In the genomic region with DNA sequence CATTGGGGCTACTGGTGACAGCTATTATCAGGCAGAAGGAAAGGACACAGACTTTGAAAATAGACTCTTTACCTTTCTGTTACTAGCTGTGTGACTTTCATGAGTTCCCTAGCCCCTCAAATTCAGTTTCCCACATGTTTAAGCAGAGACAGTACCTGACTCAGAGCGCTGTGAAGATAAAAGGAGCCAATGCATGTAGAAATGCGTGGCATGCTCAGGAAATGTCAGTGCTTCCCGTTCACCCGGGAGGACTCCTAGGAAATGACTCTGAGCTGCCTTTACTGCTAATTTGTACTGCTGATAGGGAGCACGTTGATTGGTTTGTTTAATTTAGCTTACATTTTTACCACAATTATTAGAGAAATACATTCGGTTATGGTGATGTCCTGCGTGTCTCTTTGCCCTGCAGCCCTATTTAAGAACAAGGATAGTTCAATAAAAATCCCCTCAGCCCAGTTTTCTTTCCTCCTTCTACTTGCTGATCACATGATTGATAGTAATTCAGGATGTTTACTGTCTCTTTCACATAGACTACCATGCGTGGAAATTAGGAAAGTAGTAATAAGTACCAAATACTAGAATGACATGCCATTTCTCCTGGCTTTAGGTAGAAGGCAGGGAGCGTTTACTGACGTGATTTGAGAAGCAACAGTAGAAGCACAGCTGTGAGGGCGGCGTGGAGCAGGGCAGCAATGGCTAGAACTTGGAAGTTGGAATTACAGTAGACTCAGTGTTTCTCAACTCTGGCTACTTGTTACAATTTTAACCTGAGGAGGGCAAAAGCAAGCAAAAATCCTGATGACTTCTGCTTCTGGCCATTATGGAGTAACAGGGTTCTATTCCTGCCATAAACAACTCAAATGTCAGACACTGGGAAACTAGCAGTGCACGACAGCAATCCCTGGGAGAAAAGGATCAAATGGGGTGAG, we compare ENCODE assay signal across 11 cellular contexts. TPM values are rescaled to one million over a fixed set of nuclear protein-coding genes. Genes with fewer than 3 reads are reported as not detected.
DNase-seq lines count a peak whose midpoint lies in the region; ATAC-seq, FAIRE-seq and TF ChIP-seq lines count a peak whose summit lies in the region.
"Had no signal": no experiment of that assay in that cellular context is flagged by ENCODE, and none has a peak within 500 bp of the region (broad histone marks: within the 10 kb centered on the region; RNA-seq: fewer than 3 reads in every experiment).

No MANE protein-coding gene starts in this region.

- H3K9me3 ChIP-seq in HepG2 (ENCODE audit: low read length) (no peaks in the 10 kb centered on the region), upper lobe of right lung (no peaks in the 10 kb centered on the region), HAP-1 (no peaks in the 10 kb centered on the region)

- H3K9ac ChIP-seq in HepG2 (ENCODE audit: insufficient read depth, low read depth, low read length) = no peak overlapping the region

- no peak for DNase-seq in Right ventricle myocardium superior
- no peak for DNase-seq in cardiac septum (ENCODE audit: low spot score)
- no peak for DNase-seq in HepG2 (ENCODE audit: low spot score)
- no peak for DNase-seq in upper lobe of right lung
- DNase-seq in HAP-1 (ENCODE audit: low spot score in 2 of 2) = no peak
- no peak for DNase-seq in HEK293T (ENCODE audit: extremely low spot score)
- DNase-seq in stimulated activated naive CD4-positive, alpha-beta T cell treated with Interleukin-2 at 50 U/mL for 16 hours (lab: John Stamatoyannopoulos, UW) = no peak
- DNase-seq: IMR-90 had no signal

- BruUV-seq in HepG2 (replicated peaks; lab: Mats Ljungman, UMichigan) = no TSS peak

- TF ChIP-seq CTCF in HepG2 (CRISPR knock-in tag; IDR thresholded peaks at IDR 0.05) = no peak
- TF ChIP-seq CTCF in upper lobe of right lung (IDR thresholded peaks at IDR 0.05) = no peak

- no peak overlapping the region for H2AFZ ChIP-seq in HepG2 (ENCODE audit: low read length)

- H3K36me3 ChIP-seq in HepG2 (replicated peaks in 1 of 2; ENCODE audit: control insufficient read depth in 1 of 2, insufficient read depth in 2 of 2, low read length in 2 of 2) = no peaks in the 10 kb centered on the region
- H3K36me3 ChIP-seq in upper lobe of right lung = no peaks in the 10 kb centered on the region
- H3K36me3 ChIP-seq in HAP-1 (replicated peaks) = 0 out of 2 replicates have a peak, but pooled peaks cover 3% of the 10 kb centered on the region

- no peak for TF ChIP-seq POLR2A in HepG2 (IDR thresholded peaks at IDR 0.05; ENCODE audit: insufficient read depth in 1 of 2, low read depth in 2 of 2, low read length in 2 of 2)

- intact Hi-C loops in Right ventricle myocardium superior (cut with DNase I) = no loop called here
- intact Hi-C loops in cardiac septum (cut with DNase I) = no loop called here
- intact Hi-C loops in HepG2 (cut with micrococcal nuclease; ENCODE audit: unreplicated experiment) = no loop called here
- intact Hi-C loops in upper lobe of right lung (cut with DNase I) = no loop called here

- H3K27ac Mint-ChIP-seq in activated T-helper 17 cell treated with anti-CD3 and anti-CD28 coated beads, Interleukin-2, amount 50 U/mL, for 72 hours = peak overlapping the region; percentile 93

- H3K4me3 ChIP-seq in HepG2 (replicated peaks in 1 of 3; ENCODE audit: insufficient read depth in 1 of 3, low read depth in 2 of 3, low read length in 3 of 3) (no peak overlapping the region), upper lobe of right lung (no peak overlapping the region), HAP-1 (no peak overlapping the region)

- no peak overlapping the region for H3K27ac ChIP-seq in HepG2 (ENCODE audit: extremely low read length, insufficient read depth, low read length)
- peak overlapping the region; percentile 67 for H3K27ac ChIP-seq in upper lobe of right lung

- H4K20me1 ChIP-seq in HepG2 (ENCODE audit: insufficient read depth, low read length) = no peaks in the 10 kb centered on the region

- peaks cover 21% of the 10 kb centered on the region for H3K4me1 Mint-ChIP-seq in activated T-helper 17 cell treated with anti-CD3 and anti-CD28 coated beads, Interleukin-2, amount 50 U/mL, for 72 hours

- no peak for FAIRE-seq in HepG2 (lab: Jason Lieb, UNC)

- POLR2A ChIA-PET in HepG2 (lab: Yijun Ruan, JAX) (no interaction called here), HEK293T (lab: Yijun Ruan, JAX) (interaction anchor here (1.6 kb wide), 1 partner anchor 15 kb away, joined by 5 read pairs; the partner anchor contains the start of gene PDIK1L)

- peak overlapping the region; percentile 77 for H3K4me3 Mint-ChIP-seq in activated T-helper 17 cell treated with anti-CD3 and anti-CD28 coated beads, Interleukin-2, amount 50 U/mL, for 72 hours
- H3K4me3 Mint-ChIP-seq: neural crest cell had no signal

- peaks cover 2% of the 10 kb centered on the region for H3K36me3 Mint-ChIP-seq in activated T-helper 17 cell treated with anti-CD3 and anti-CD28 coated beads, Interleukin-2, amount 50 U/mL, for 72 hours (ENCODE audit: low read depth)

- peaks cover 9% of the 10 kb centered on the region; the same call in 1 of the 2 replicates for H3K4me1 ChIP-seq in HepG2 (ENCODE audit: insufficient read depth, low read length)
- H3K4me1 ChIP-seq in upper lobe of right lung = peaks cover 40% of the 10 kb centered on the region
- H3K4me1 ChIP-seq in HAP-1 = peaks cover 9% of the 10 kb centered on the region

- H3K4me2 ChIP-seq in HepG2 (ENCODE audit: low read depth, low read length) = peak overlapping the region; percentile 43; the same call in 1 of the 2 replicates

- no peaks in the 10 kb centered on the region for H3K27me3 Mint-ChIP-seq in activated T-helper 17 cell treated with anti-CD3 and anti-CD28 coated beads, Interleukin-2, amount 50 U/mL, for 72 hours

- H3K27me3 ChIP-seq in HepG2 (ENCODE audit: control insufficient read depth in 1 of 2, insufficient read depth in 2 of 2, low read length in 2 of 2) (no peaks in the 10 kb centered on the region; a peak in 1 of 5 replicates), upper lobe of right lung (no peaks in the 10 kb centered on the region), HAP-1 (ENCODE audit: low read depth) (no peaks in the 10 kb centered on the region)

- no peaks in the 10 kb centered on the region for H3K9me3 Mint-ChIP-seq in activated T-helper 17 cell treated with anti-CD3 and anti-CD28 coated beads, Interleukin-2, amount 50 U/mL, for 72 hours
- H3K9me3 Mint-ChIP-seq: neural crest cell had no signal

- no peaks in the 10 kb centered on the region for H3K79me2 ChIP-seq in HepG2 (ENCODE audit: insufficient read depth, low read length)

- 26% methylated on average over 13 of the region's 13 CpGs for whole genome bisulfite sequencing in HepG2 (ENCODE audit: low lambda C conversion rate)

- in situ Hi-C loops in HepG2 (cut with HindIII; ENCODE audit: extremely low pct_ligation_motif_present, low pct_unique_long_range_greater_than_20kb) = no loop called here
- in situ Hi-C loops in HAP-1 (cut with MboI; ENCODE audit: low sequenced_read_pairs) = no loop called here

- TF ChIP-seq EP300 in HepG2 (IDR thresholded peaks at IDR 0.05; ENCODE audit: low read depth in 2 of 2, low read length in 2 of 2) = no peak
- no peak for TF ChIP-seq EP300 in HepG2 (CRISPR knock-in tag; IDR thresholded peaks at IDR 0.05; ENCODE audit: borderline replicate concordance)

- CTCF ChIA-PET in HepG2 (lab: Yijun Ruan, JAX; ENCODE audit: low intra/inter-chr PET ratio, low total read pairs) = no interaction called here
- CTCF ChIA-PET in HEK293T (lab: Yijun Ruan, JAX) = interaction anchor here (0.6 to 1.4 kb wide), 2 partner anchors 17 to 719 kb away, joined by 4 read pairs; no protein-coding TSS in a partner anchor

- TF ChIP-seq RAD21 in HepG2 (CRISPR knock-in tag; IDR thresholded peaks at IDR 0.05) = no peak

- ATAC-seq in Right ventricle myocardium superior (ENCODE audit: poor library complexity) (peak; percentile 57), HepG2 (peak; percentile 62; the same call in 2 of the 3 replicates), upper lobe of right lung (peak; percentile 41)
- ATAC-seq in activated T-helper 17 cell treated with anti-CD3 and anti-CD28 coated beads, Interleukin-2, amount 50 U/mL, for 72 hours (replicated peaks) = peak; percentile 13

RNA-seq across cellular contexts. Expression of gene PDIK1L, which starts 15.9 kb away (rescaled TPM):
- total RNA-seq in Right ventricle myocardium superior = 4.0 TPM
- total RNA-seq in cardiac septum = 3.5 TPM
- total RNA-seq in activated T-helper 17 cell treated with anti-CD3 and anti-CD28 coated beads, Interleukin-2, amount 50 U/mL, for 72 hours = 10 to 100 TPM; 11.2 to 12.3 TPM
- 4.6 and 5.8 TPM in 2 replicates for total RNA-seq in HepG2 (2016; rRNA removed; fragmentation: Illumina TruSeq; extraction: Trizol)
- 0.51 and 0.53 TPM in 2 replicates for total RNA-seq in HepG2 (2016; cell fraction: cytosol; rRNA removed; fragmentation: Illumina TruSeq; extraction: Trizol; ENCODE audit: low read depth)
- total RNA-seq in HepG2 (2016; cell fraction: insoluble cytoplasmic fraction; rRNA removed; fragmentation: Illumina TruSeq; extraction: Trizol) = 4.4 and 6.6 TPM in 2 replicates
- 2.5 and 2.9 TPM in 2 replicates for total RNA-seq in HepG2 (2016; cell fraction: membrane; rRNA removed; fragmentation: Illumina TruSeq; extraction: Trizol)
- 3.9 and 4.1 TPM in 2 replicates for total RNA-seq in HepG2 (2016; cell fraction: nucleus; rRNA removed; fragmentation: Illumina TruSeq; extraction: Trizol)
- 1.2 and 1.9 TPM in 2 replicates for polyA plus RNA-seq in HepG2 (2011; rRNA removed)
- 0.83 and 1.0 TPM in 2 replicates for polyA plus RNA-seq in HepG2 (2011; cell fraction: cytosol; rRNA removed)
- 1.3 and 1.5 TPM in 2 replicates for polyA plus RNA-seq in HepG2 (2011; cell fraction: nucleus; rRNA removed)
- polyA plus RNA-seq in HepG2 (2012) = 1.7 and 2.7 TPM in 2 replicates
- 0.14 and 0.24 TPM in 2 replicates for polyA plus RNA-seq in HepG2 (2016; cell fraction: cytosol; fragmentation: Illumina TruSeq; extraction: Trizol; ENCODE audit: low read depth)
- polyA plus RNA-seq in HepG2 (2016; cell fraction: insoluble cytoplasmic fraction; fragmentation: Illumina TruSeq; extraction: Trizol; ENCODE audit: low read depth) = 3.9 and 4.2 TPM in 2 replicates
- 0.95 and 0.99 TPM in 2 replicates for polyA plus RNA-seq in HepG2 (2016; cell fraction: membrane; fragmentation: Illumina TruSeq; extraction: Trizol; ENCODE audit: low read depth)
- 5.3 and 5.7 TPM in 2 replicates for polyA plus RNA-seq in HepG2 (2016; cell fraction: nucleus; fragmentation: Illumina TruSeq; extraction: Trizol; ENCODE audit: insufficient read depth, low read depth)
- polyA minus RNA-seq in HepG2 (2011; rRNA and poly(A)+ RNA removed; ENCODE audit: low replicate concordance) = 0.96 and 5.8 TPM in 2 replicates
- polyA minus RNA-seq in HepG2 (2011; cell fraction: cytosol; rRNA and poly(A)+ RNA removed) = 1.9 and 2.7 TPM in 2 replicates
- polyA minus RNA-seq in HepG2 (2011; cell fraction: nucleus; rRNA and poly(A)+ RNA removed) = 4.1 and 5.1 TPM in 2 replicates
- total RNA-seq in upper lobe of right lung = 11.4 TPM

RNA-seq across cellular contexts. Expression of gene FAM110D, which starts 31.4 kb away (rescaled TPM):
- total RNA-seq in Right ventricle myocardium superior (4.0 TPM), cardiac septum (3.8 TPM), HepG2 (2016; rRNA removed; fragmentation: Illumina TruSeq; extraction: Trizol) (not detected in 2 replicates), upper lobe of right lung (6.9 TPM)
- not detected for total RNA-seq in activated T-helper 17 cell treated with anti-CD3 and anti-CD28 coated beads, Interleukin-2, amount 50 U/mL, for 72 hours
- total RNA-seq in HepG2 (2016; cell fraction: cytosol; rRNA removed; fragmentation: Illumina TruSeq; extraction: Trizol; ENCODE audit: low read depth) = not detected in 2 replicates
- total RNA-seq in HepG2 (2016; cell fraction: insoluble cytoplasmic fraction; rRNA removed; fragmentation: Illumina TruSeq; extraction: Trizol) = not detected in 2 replicates
- total RNA-seq in HepG2 (2016; cell fraction: membrane; rRNA removed; fragmentation: Illumina TruSeq; extraction: Trizol) = not detected in 2 replicates
- not detected in 2 replicates for total RNA-seq in HepG2 (2016; cell fraction: nucleus; rRNA removed; fragmentation: Illumina TruSeq; extraction: Trizol)
- polyA plus RNA-seq in HepG2 (2011; rRNA removed) = not detected in 2 replicates
- polyA plus RNA-seq in HepG2 (2011; cell fraction: cytosol; rRNA removed) = not detected in 2 replicates
- not detected in 2 replicates for polyA plus RNA-seq in HepG2 (2011; cell fraction: nucleus; rRNA removed)
- polyA plus RNA-seq in HepG2 (2012) = not detected in 2 replicates
- not detected in 2 replicates for polyA plus RNA-seq in HepG2 (2016; cell fraction: cytosol; fragmentation: Illumina TruSeq; extraction: Trizol; ENCODE audit: low read depth)
- not detected in 2 replicates for polyA plus RNA-seq in HepG2 (2016; cell fraction: insoluble cytoplasmic fraction; fragmentation: Illumina TruSeq; extraction: Trizol; ENCODE audit: low read depth)
- polyA plus RNA-seq in HepG2 (2016; cell fraction: membrane; fragmentation: Illumina TruSeq; extraction: Trizol; ENCODE audit: low read depth) = not detected in 2 replicates
- polyA plus RNA-seq in HepG2 (2016; cell fraction: nucleus; fragmentation: Illumina TruSeq; extraction: Trizol; ENCODE audit: insufficient read depth, low read depth) = not detected in 2 replicates
- polyA minus RNA-seq in HepG2 (2011; rRNA and poly(A)+ RNA removed; ENCODE audit: low replicate concordance) = 0.07 TPM in 1 of 2 replicates, not detected in the other
- polyA minus RNA-seq in HepG2 (2011; cell fraction: cytosol; rRNA and poly(A)+ RNA removed) = not detected in 2 replicates
- polyA minus RNA-seq in HepG2 (2011; cell fraction: nucleus; rRNA and poly(A)+ RNA removed) = 0.13 and 0.25 TPM in 2 replicates
- total RNA-seq: IMR-90 had no signal
- polyA plus RNA-seq: IMR-90 had no signal

RNA-seq across cellular contexts. Expression of gene C1orf232, which starts 41.3 kb away (rescaled TPM):
- total RNA-seq in Right ventricle myocardium superior (not detected), cardiac septum (not detected), HepG2 (2016; rRNA removed; fragmentation: Illumina TruSeq; extraction: Trizol) (not detected in 2 replicates), upper lobe of right lung (not detected)
- not detected for total RNA-seq in activated T-helper 17 cell treated with anti-CD3 and anti-CD28 coated beads, Interleukin-2, amount 50 U/mL, for 72 hours
- not detected in 2 replicates for total RNA-seq in HepG2 (2016; cell fraction: cytosol; rRNA removed; fragmentation: Illumina TruSeq; extraction: Trizol; ENCODE audit: low read depth)
- not detected in 2 replicates for total RNA-seq in HepG2 (2016; cell fraction: insoluble cytoplasmic fraction; rRNA removed; fragmentation: Illumina TruSeq; extraction: Trizol)
- total RNA-seq in HepG2 (2016; cell fraction: membrane; rRNA removed; fragmentation: Illumina TruSeq; extraction: Trizol) = not detected in 2 replicates
- total RNA-seq in HepG2 (2016; cell fraction: nucleus; rRNA removed; fragmentation: Illumina TruSeq; extraction: Trizol) = not detected in 2 replicates
- not detected in 2 replicates for polyA plus RNA-seq in HepG2 (2011; rRNA removed)
- polyA plus RNA-seq in HepG2 (2011; cell fraction: cytosol; rRNA removed) = not detected in 2 replicates
- polyA plus RNA-seq in HepG2 (2011; cell fraction: nucleus; rRNA removed) = not detected in 2 replicates
- polyA plus RNA-seq in HepG2 (2012) = not detected in 2 replicates
- polyA plus RNA-seq in HepG2 (2016; cell fraction: cytosol; fragmentation: Illumina TruSeq; extraction: Trizol; ENCODE audit: low read depth) = not detected in 2 replicates
- not detected in 2 replicates for polyA plus RNA-seq in HepG2 (2016; cell fraction: insoluble cytoplasmic fraction; fragmentation: Illumina TruSeq; extraction: Trizol; ENCODE audit: low read depth)
- polyA plus RNA-seq in HepG2 (2016; cell fraction: membrane; fragmentation: Illumina TruSeq; extraction: Trizol; ENCODE audit: low read depth) = not detected in 2 replicates
- not detected in 2 replicates for polyA plus RNA-seq in HepG2 (2016; cell fraction: nucleus; fragmentation: Illumina TruSeq; extraction: Trizol; ENCODE audit: insufficient read depth, low read depth)
- not detected in 2 replicates for polyA minus RNA-seq in HepG2 (2011; rRNA and poly(A)+ RNA removed; ENCODE audit: low replicate concordance)
- polyA minus RNA-seq in HepG2 (2011; cell fraction: cytosol; rRNA and poly(A)+ RNA removed) = not detected in 2 replicates
- polyA minus RNA-seq in HepG2 (2011; cell fraction: nucleus; rRNA and poly(A)+ RNA removed) = not detected in 2 replicates
- total RNA-seq: fibroblast of villous mesenchyme, IMR-90, neural crest cell had no signal
- polyA plus RNA-seq: IMR-90 had no signal

RNA-seq across cellular contexts. Expression of gene ZNF593, which starts 42.2 kb away (rescaled TPM):
- total RNA-seq in Right ventricle myocardium superior (14.1 TPM), cardiac septum (23.2 TPM), HepG2 (2016; rRNA removed; fragmentation: Illumina TruSeq; extraction: Trizol) (55.8 and 59.3 TPM in 2 replicates), upper lobe of right lung (22.6 TPM)
- total RNA-seq in activated T-helper 17 cell treated with anti-CD3 and anti-CD28 coated beads, Interleukin-2, amount 50 U/mL, for 72 hours = 10 to 100 TPM; 20.4 to 52.4 TPM
- 52.2 and 57.2 TPM in 2 replicates for total RNA-seq in HepG2 (2016; cell fraction: cytosol; rRNA removed; fragmentation: Illumina TruSeq; extraction: Trizol; ENCODE audit: low read depth)
- total RNA-seq in HepG2 (2016; cell fraction: insoluble cytoplasmic fraction; rRNA removed; fragmentation: Illumina TruSeq; extraction: Trizol) = 56.8 and 58.5 TPM in 2 replicates
- 56.1 and 57.7 TPM in 2 replicates for total RNA-seq in HepG2 (2016; cell fraction: membrane; rRNA removed; fragmentation: Illumina TruSeq; extraction: Trizol)
- total RNA-seq in HepG2 (2016; cell fraction: nucleus; rRNA removed; fragmentation: Illumina TruSeq; extraction: Trizol) = 17.8 and 21.4 TPM in 2 replicates
- polyA plus RNA-seq in HepG2 (2011; rRNA removed) = 37.3 and 43.0 TPM in 2 replicates
- 48.9 and 77.5 TPM in 2 replicates for polyA plus RNA-seq in HepG2 (2011; cell fraction: cytosol; rRNA removed)
- 42.4 and 44.7 TPM in 2 replicates for polyA plus RNA-seq in HepG2 (2011; cell fraction: nucleus; rRNA removed)
- polyA plus RNA-seq in HepG2 (2012) = 23.3 and 41.2 TPM in 2 replicates
- 60.3 and 61.5 TPM in 2 replicates for polyA plus RNA-seq in HepG2 (2016; cell fraction: cytosol; fragmentation: Illumina TruSeq; extraction: Trizol; ENCODE audit: low read depth)
- 63.8 and 68.9 TPM in 2 replicates for polyA plus RNA-seq in HepG2 (2016; cell fraction: insoluble cytoplasmic fraction; fragmentation: Illumina TruSeq; extraction: Trizol; ENCODE audit: low read depth)
- polyA plus RNA-seq in HepG2 (2016; cell fraction: membrane; fragmentation: Illumina TruSeq; extraction: Trizol; ENCODE audit: low read depth) = 57.3 and 58.6 TPM in 2 replicates
- 41.8 and 47.8 TPM in 2 replicates for polyA plus RNA-seq in HepG2 (2016; cell fraction: nucleus; fragmentation: Illumina TruSeq; extraction: Trizol; ENCODE audit: insufficient read depth, low read depth)
- 17.7 and 18.6 TPM in 2 replicates for polyA minus RNA-seq in HepG2 (2011; rRNA and poly(A)+ RNA removed; ENCODE audit: low replicate concordance)
- 12.2 and 17.8 TPM in 2 replicates for polyA minus RNA-seq in HepG2 (2011; cell fraction: cytosol; rRNA and poly(A)+ RNA removed)
- polyA minus RNA-seq in HepG2 (2011; cell fraction: nucleus; rRNA and poly(A)+ RNA removed) = 8.8 and 10.2 TPM in 2 replicates

RNA-seq across cellular contexts. Expression of gene ZNF593OS, which starts 44.1 kb away (rescaled TPM):
- not detected for total RNA-seq in Right ventricle myocardium superior
- not detected for total RNA-seq in cardiac septum
- total RNA-seq in activated T-helper 17 cell treated with anti-CD3 and anti-CD28 coated beads, Interleukin-2, amount 50 U/mL, for 72 hours = not detected
- not detected in 2 replicates for total RNA-seq in HepG2 (2016; rRNA removed; fragmentation: Illumina TruSeq; extraction: Trizol)
- not detected in 2 replicates for total RNA-seq in HepG2 (2016; cell fraction: cytosol; rRNA removed; fragmentation: Illumina TruSeq; extraction: Trizol; ENCODE audit: low read depth)
- not detected in 2 replicates for total RNA-seq in HepG2 (2016; cell fraction: insoluble cytoplasmic fraction; rRNA removed; fragmentation: Illumina TruSeq; extraction: Trizol)
- not detected in 2 replicates for total RNA-seq in HepG2 (2016; cell fraction: membrane; rRNA removed; fragmentation: Illumina TruSeq; extraction: Trizol)
- not detected in 2 replicates for total RNA-seq in HepG2 (2016; cell fraction: nucleus; rRNA removed; fragmentation: Illumina TruSeq; extraction: Trizol)
- not detected in 2 replicates for polyA plus RNA-seq in HepG2 (2011; rRNA removed)
- polyA plus RNA-seq in HepG2 (2011; cell fraction: cytosol; rRNA removed) = not detected in 2 replicates
- not detected in 2 replicates for polyA plus RNA-seq in HepG2 (2011; cell fraction: nucleus; rRNA removed)
- 0.47 and 0.69 TPM in 2 replicates for polyA plus RNA-seq in HepG2 (2012)
- not detected in 2 replicates for polyA plus RNA-seq in HepG2 (2016; cell fraction: cytosol; fragmentation: Illumina TruSeq; extraction: Trizol; ENCODE audit: low read depth)
- polyA plus RNA-seq in HepG2 (2016; cell fraction: insoluble cytoplasmic fraction; fragmentation: Illumina TruSeq; extraction: Trizol; ENCODE audit: low read depth) = not detected in 2 replicates
- not detected in 2 replicates for polyA plus RNA-seq in HepG2 (2016; cell fraction: membrane; fragmentation: Illumina TruSeq; extraction: Trizol; ENCODE audit: low read depth)
- not detected in 2 replicates for polyA plus RNA-seq in HepG2 (2016; cell fraction: nucleus; fragmentation: Illumina TruSeq; extraction: Trizol; ENCODE audit: insufficient read depth, low read depth)
- polyA minus RNA-seq in HepG2 (2011; rRNA and poly(A)+ RNA removed; ENCODE audit: low replicate concordance) = not detected in 2 replicates
- not detected in 2 replicates for polyA minus RNA-seq in HepG2 (2011; cell fraction: cytosol; rRNA and poly(A)+ RNA removed)
- not detected in 2 replicates for polyA minus RNA-seq in HepG2 (2011; cell fraction: nucleus; rRNA and poly(A)+ RNA removed)
- not detected for total RNA-seq in upper lobe of right lung
- total RNA-seq: fibroblast of villous mesenchyme, IMR-90, neural crest cell had no signal
- polyA plus RNA-seq: IMR-90 had no signal
